15 cellular contexts compared by ENCODE assay signal in genomic region chr2:1499033-1499795, GRCh38.
"Had no signal": no experiment of that assay in that cellular context is flagged by ENCODE, and none has a peak within 500 bp of the region (broad histone marks: within the 10 kb centered on the region; RNA-seq: fewer than 3 reads in every experiment).

No MANE protein-coding gene starts in this region.

- H3K27ac ChIP-seq: adrenal gland, tibial nerve, vagina had no signal

- H3K27me3 Mint-ChIP-seq: activated CD4-positive, alpha-beta T cell treated with anti-CD3 and anti-CD28 coated beads, Interleukin-2, amount 10 ng/mL, durations not matched to agents 24 days and 14 days; central memory CD8-positive, alpha-beta T cell; stimulated activated memory B cell treated with anti-CD40 and anti-IgM and Interleukin-4, amounts not matched to agents 10 μg/mL and 1 μg/mL and 100 μg/mL, for 72 hours had no signal

- H3K4me3 ChIP-seq: adrenal gland, tibial nerve, vagina had no signal

- H3K4me1 Mint-ChIP-seq: activated CD4-positive, alpha-beta T cell treated with anti-CD3 and anti-CD28 coated beads, Interleukin-2, amount 10 ng/mL, durations not matched to agents 24 days and 14 days; central memory CD8-positive, alpha-beta T cell; nephron; stimulated activated memory B cell treated with anti-CD40 and anti-IgM and Interleukin-4, amounts not matched to agents 10 μg/mL and 1 μg/mL and 100 μg/mL, for 72 hours had no signal

- H3K4me1 ChIP-seq: adrenal gland, tibial nerve, vagina had no signal

- H3K9me3 Mint-ChIP-seq: activated CD4-positive, alpha-beta T cell treated with anti-CD3 and anti-CD28 coated beads, Interleukin-2, amount 10 ng/mL, durations not matched to agents 24 days and 14 days; activated naive CD4-positive, alpha-beta T cell treated with anti-CD3 and anti-CD28 coated beads for 36 hours; central memory CD8-positive, alpha-beta T cell; nephron; stimulated activated memory B cell treated with anti-CD40 and anti-IgM and Interleukin-4, amounts not matched to agents 10 μg/mL and 1 μg/mL and 100 μg/mL, for 72 hours; T-helper 1 cell treated with Interleukin-12 subunit alpha and Interleukin-12 subunit beta and Interleukin-4 antibody, amounts not matched to agents 30 μg/mL and 1 μg/mL, for 36 hours had no signal

- H3K27ac Mint-ChIP-seq: activated CD4-positive, alpha-beta T cell treated with anti-CD3 and anti-CD28 coated beads, Interleukin-2, amount 10 ng/mL, durations not matched to agents 24 days and 14 days; activated naive CD4-positive, alpha-beta T cell treated with anti-CD3 and anti-CD28 coated beads for 36 hours; nephron; stimulated activated memory B cell treated with anti-CD40 and anti-IgM and Interleukin-4, amounts not matched to agents 10 μg/mL and 1 μg/mL and 100 μg/mL, for 72 hours; T-helper 1 cell treated with Interleukin-12 subunit alpha and Interleukin-12 subunit beta and Interleukin-4 antibody, amounts not matched to agents 30 μg/mL and 1 μg/mL, for 36 hours had no signal

- H3K4me3 Mint-ChIP-seq: activated CD4-positive, alpha-beta T cell treated with anti-CD3 and anti-CD28 coated beads, Interleukin-2, amount 10 ng/mL, durations not matched to agents 24 days and 14 days; activated naive CD4-positive, alpha-beta T cell treated with anti-CD3 and anti-CD28 coated beads for 36 hours; central memory CD8-positive, alpha-beta T cell; nephron; stimulated activated memory B cell treated with anti-CD40 and anti-IgM and Interleukin-4, amounts not matched to agents 10 μg/mL and 1 μg/mL and 100 μg/mL, for 72 hours; T-helper 1 cell treated with Interleukin-12 subunit alpha and Interleukin-12 subunit beta and Interleukin-4 antibody, amounts not matched to agents 30 μg/mL and 1 μg/mL, for 36 hours had no signal

- H3K9me3 ChIP-seq: adrenal gland, tibial nerve, vagina had no signal

- DNase-seq: activated CD4-positive, alpha-beta T cell treated with anti-CD3 and anti-CD28 coated beads, Interleukin-2, amount 10 ng/mL, durations not matched to agents 24 days and 14 days; activated CD4-positive, CD25-positive, alpha-beta regulatory T cell; activated CD8-positive, alpha-beta memory T cell treated with anti-CD3 and anti-CD28 coated beads for 24 hours; activated naive CD4-positive, alpha-beta T cell treated with anti-CD3 and anti-CD28 coated beads for 36 hours; effector memory CD4-positive, alpha-beta T cell; foreskin melanocyte; kidney glomerular epithelial cell; stimulated activated CD4-positive, alpha-beta T cell treated with anti-CD3 and anti-CD28 coated beads, Interleukin-2, amount 100 ng/mL, for 48 hours had no signal

- H3K36me3 Mint-ChIP-seq: stimulated activated memory B cell treated with anti-CD40 and anti-IgM and Interleukin-4, amounts not matched to agents 10 μg/mL and 1 μg/mL and 100 μg/mL, for 72 hours had no signal

- H3K36me3 ChIP-seq: adrenal gland, tibial nerve, vagina had no signal

- H3K27me3 ChIP-seq: adrenal gland, tibial nerve, vagina had no signal
